11 cellular contexts compared by ENCODE assay signal in genomic region chr11:110432713-110433392, GRCh38. TPM values are rescaled to one million over a fixed set of nuclear protein-coding genes. Genes with fewer than 3 reads are reported as not detected.
DNase-seq lines count a peak whose midpoint lies in the region; ATAC-seq and TF ChIP-seq lines count a peak whose summit lies in the region.
"Had no signal": no experiment of that assay in that cellular context is flagged by ENCODE, and none has a peak within 500 bp of the region (broad histone marks: within the 10 kb centered on the region; RNA-seq: fewer than 3 reads in every experiment).

No MANE protein-coding gene starts in this region.

- H3K4me2 ChIP-seq in DND-41 (ENCODE audit: insufficient read depth, low read length) = peak overlapping the region; percentile 78; the same call in 1 of the 2 replicates

- in situ Hi-C loops in astrocyte of the spinal cord (cut with HindIII; ENCODE audit: low sequenced_read_pairs) = no loop called here

- H3K79me2 ChIP-seq in DND-41 (ENCODE audit: insufficient read depth, low read length) = peaks cover 71% of the 10 kb centered on the region

- H3K27me3 Mint-ChIP-seq in IgD-negative memory B cell = no peaks in the 10 kb centered on the region
- H3K27me3 Mint-ChIP-seq in naive thymus-derived CD4-positive, alpha-beta T cell = no peaks in the 10 kb centered on the region

- H4K20me1 ChIP-seq in DND-41 (ENCODE audit: insufficient read depth, low read length) = peaks cover 23% of the 10 kb centered on the region; the same call in 1 of the 2 replicates

- peaks cover 13% of the 10 kb centered on the region for H3K36me3 ChIP-seq in DND-41 (ENCODE audit: insufficient read depth, low read length)
- peaks cover 0 to 14% (median 0%) of the 10 kb centered on the region in 3 experiments for H3K36me3 ChIP-seq in naive thymus-derived CD4-positive, alpha-beta T cell (ENCODE audit: control insufficient read depth in 2 of 3, insufficient read depth in 3 of 3, low read length in 3 of 3)
- H3K36me3 ChIP-seq in ovary = no peaks in the 10 kb centered on the region

- POLR2A ChIA-PET in naive thymus-derived CD4-positive, alpha-beta T cell (lab: Charles Lee) = no interaction called here

- H3K4me1 ChIP-seq in DND-41 (ENCODE audit: insufficient read depth, low read length) (peaks cover 35% of the 10 kb centered on the region), ovary (ENCODE audit: insufficient read depth) (peaks cover 3% of the 10 kb centered on the region)
- peaks cover 17 to 18% of the 10 kb centered on the region in 2 donors for H3K4me1 ChIP-seq in naive thymus-derived CD4-positive, alpha-beta T cell (ENCODE audit: control insufficient read depth in 2 of 2, insufficient read depth in 2 of 2, low read length in 2 of 2)

- no peak for TF ChIP-seq POLR2A in ovary (IDR thresholded peaks at IDR 0.05)

- no peak for TF ChIP-seq CTCF in DND-41 (IDR thresholded peaks at IDR 0.05; ENCODE audit: borderline replicate concordance, extremely low read depth, low read length, poor library complexity, severe bottlenecking)
- TF ChIP-seq CTCF in astrocyte of the spinal cord (IDR thresholded peaks at IDR 0.05; ENCODE audit: low read depth, low read length) = no peak
- TF ChIP-seq CTCF in ovary (IDR thresholded peaks at IDR 0.05) = no peak

- H3K9me3 Mint-ChIP-seq in IgD-negative memory B cell = no peaks in the 10 kb centered on the region
- H3K9me3 Mint-ChIP-seq in naive thymus-derived CD4-positive, alpha-beta T cell = no peaks in the 10 kb centered on the region

- H3K4me3 ChIP-seq in DND-41 (ENCODE audit: low read depth in 1 of 2, low read length in 2 of 2) (no peak overlapping the region), astrocyte of the spinal cord (ENCODE audit: low read depth, low read length) (no peak overlapping the region), ovary (no peak overlapping the region)
- H3K4me3 ChIP-seq in naive thymus-derived CD4-positive, alpha-beta T cell (ENCODE audit: low read length) = no peak overlapping the region
- H3K4me3 ChIP-seq: left ventricle myocardium inferior had no signal

- H3K27ac Mint-ChIP-seq in IgD-negative memory B cell = no peak overlapping the region
- peak overlapping the region; percentile 2 to 98 (median 54) for H3K27ac Mint-ChIP-seq in naive thymus-derived CD4-positive, alpha-beta T cell

- 0 out of 2 replicates have a peak overlapping the region, but pooled peaks have one; percentile 1 for H3K9ac ChIP-seq in DND-41 (ENCODE audit: low read depth, low read length)

- H3K36me3 Mint-ChIP-seq in IgD-negative memory B cell = no peaks in the 10 kb centered on the region
- H3K36me3 Mint-ChIP-seq in naive thymus-derived CD4-positive, alpha-beta T cell = peaks cover 0 to 12% (median 6%) of the 10 kb centered on the region in 5 donors

- no peak for ATAC-seq in DND-41 (ENCODE audit: insufficient read depth, low read depth)
- no peak for ATAC-seq in naive thymus-derived CD4-positive, alpha-beta T cell

- H3K9me3 ChIP-seq in DND-41 (ENCODE audit: insufficient read depth, low read length, severe bottlenecking) = no peaks in the 10 kb centered on the region
- no peaks in the 10 kb centered on the region for H3K9me3 ChIP-seq in naive thymus-derived CD4-positive, alpha-beta T cell (ENCODE audit: control insufficient read depth in 2 of 3, low read length in 3 of 3)
- H3K9me3 ChIP-seq in ovary = no peaks in the 10 kb centered on the region
- H3K9me3 ChIP-seq: left ventricle myocardium inferior had no signal

- H2AFZ ChIP-seq in DND-41 (ENCODE audit: low read depth, low read length) = no peak overlapping the region

- 81 to 85% (median 84%) methylated on average over 7 of the region's 7 CpGs for WGBS in ovary, 3 donors

- H3K27me3 ChIP-seq in DND-41 (ENCODE audit: insufficient read depth, low read length, poor library complexity) (no peaks in the 10 kb centered on the region), ovary (no peaks in the 10 kb centered on the region)
- H3K27me3 ChIP-seq in naive thymus-derived CD4-positive, alpha-beta T cell (ENCODE audit: control insufficient read depth in 2 of 2, insufficient read depth in 2 of 2, low read length in 2 of 2) = no peaks in the 10 kb centered on the region

- intact Hi-C loops in naive thymus-derived CD4-positive, alpha-beta T cell (cut with micrococcal nuclease) = loop anchor here (1.0 to 10.0 kb wide), 15 partner anchors 57 to 1862 kb away; partner anchors contain the start of genes DIXDC1 (in 1 of the 2), EXPH5 (in 1 of the 2), POU2AF1 (in 1 of the 2) and ZC3H12C (in 1 of the 2)
- intact Hi-C loops in ovary (cut with DNase I) = loop anchor here in 3 of 4 donors (5.0 to 10.0 kb wide), 4 partner anchors 56 to 478 kb away; no protein-coding TSS in a partner anchor

- H3K27ac ChIP-seq in DND-41 (ENCODE audit: low read length) = no peak overlapping the region
- H3K27ac ChIP-seq in naive thymus-derived CD4-positive, alpha-beta T cell (ENCODE audit: low read depth, low read length) = peak overlapping the region; percentile 32
- no peak overlapping the region for H3K27ac ChIP-seq in ovary
- H3K27ac ChIP-seq: left ventricle myocardium inferior had no signal

- TF ChIP-seq EP300 in ovary (IDR thresholded peaks at IDR 0.05) = no peak

- H3K4me1 Mint-ChIP-seq in IgD-negative memory B cell = peaks cover 28 to 39% (median 28%) of the 10 kb centered on the region in 3 donors
- peaks cover 31 to 68% (median 58%) of the 10 kb centered on the region in 7 donors for H3K4me1 Mint-ChIP-seq in naive thymus-derived CD4-positive, alpha-beta T cell

- no peak for DNase-seq in DND-41
- DNase-seq in astrocyte of the spinal cord (ENCODE audit: low read depth, low spot score) = peak; percentile 51
- no peak for DNase-seq in naive thymus-derived CD4-positive, alpha-beta T cell
- DNase-seq in NCI-H2196 treated with DMSO at 0.1 percent for 48 hours (lab: John Stamatoyannopoulos, UW; ENCODE audit: unreplicated experiment) = no peak
- no peak for DNase-seq in ovary
- DNase-seq in AML-193 (lab: John Stamatoyannopoulos, UW) = no peak
- DNase-seq: amniotic stem cell, left ventricle myocardium inferior, NCI-H524 treated with DMSO at 0.1 percent for 48 hours, substantia nigra had no signal

- CTCF ChIA-PET in naive thymus-derived CD4-positive, alpha-beta T cell (lab: Charles Lee) = interaction anchor here (0.6 to 7.8 kb wide), 6 partner anchors 27 to 278 kb away, joined by 3 to 72 read pairs (median 4); no protein-coding TSS in a partner anchor

- H3K4me3 Mint-ChIP-seq in IgD-negative memory B cell = peak overlapping the region in 3 of 4 donors; percentile 43 to 95 (median 82)
- H3K4me3 Mint-ChIP-seq in naive thymus-derived CD4-positive, alpha-beta T cell = peak overlapping the region in 9 of 10 donors; percentile 18 to 98 (median 63)

RNA-seq across cellular contexts. Expression of gene FDX1, which starts 3.1 kb away (rescaled TPM):
- polyA plus RNA-seq in IgD-negative memory B cell (18.6 TPM), ovary (100 to 1,000 TPM in 1 of 2 donors, 1 to 10 TPM in 1; 8.3 to 184 TPM)
- total RNA-seq in naive thymus-derived CD4-positive, alpha-beta T cell = 10 to 100 TPM in 3 of 5 experiments, 1 to 10 TPM in 2; 7.7 to 11.2 (median 10.8) TPM
- 10 to 100 TPM; 12.3 to 18.5 TPM for polyA plus RNA-seq in naive thymus-derived CD4-positive, alpha-beta T cell
- 10 to 100 TPM in 6 of 7 donors, 1 to 10 TPM in 1; 9.7 to 16.6 (median 13.1) TPM for total RNA-seq in ovary

Comparison
In these comparisons a context has a peak if more than half of its experiments do, and no peak if none do; other contexts are left out.
1. H3K27ac Mint-ChIP-seq: peak in naive thymus-derived CD4-positive, alpha-beta T cell (9 of 9); none in IgD-negative memory B cell (0 of 3).